ENCODE assay signal across 32 cellular contexts in the genomic region with DNA sequence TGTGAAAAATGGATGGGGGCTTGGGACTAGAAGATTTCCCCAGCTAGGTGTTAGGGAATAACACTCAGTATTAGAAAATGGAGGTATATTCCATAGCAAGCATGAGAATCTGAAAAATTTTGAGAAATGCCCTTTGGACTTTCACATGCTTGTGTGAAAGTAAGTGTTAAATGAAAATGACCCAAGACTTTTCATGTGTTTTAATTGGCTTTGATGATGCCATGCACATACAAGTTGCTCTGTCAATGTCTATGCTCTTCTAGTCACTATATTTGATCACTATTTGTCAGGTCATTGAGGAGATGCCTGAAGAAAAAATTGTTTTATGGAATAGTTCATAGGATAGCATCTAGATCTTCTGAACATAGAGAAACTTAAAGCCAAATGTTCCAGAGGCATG.
DNase-seq lines count a peak whose midpoint lies in the region; ATAC-seq, FAIRE-seq and TF ChIP-seq lines count a peak whose summit lies in the region.
"Had no signal": no experiment of that assay in that cellular context is flagged by ENCODE, and none has a peak within 500 bp of the region (broad histone marks: within the 10 kb centered on the region; RNA-seq: fewer than 3 reads in every experiment).

No MANE protein-coding gene starts in this region.

- no peak for TF ChIP-seq RAD21 in GM12878 (IDR thresholded peaks at IDR 0.05; ENCODE audit: insufficient read depth, low read depth, low read length)

- H4K20me1 ChIP-seq in astrocyte (ENCODE audit: insufficient read depth, low read length) (no peaks in the 10 kb centered on the region), GM12878 (ENCODE audit: control insufficient read depth, insufficient read depth) (no peaks in the 10 kb centered on the region)
- H4K20me1 ChIP-seq: BLaER1; BLaER1 treated with 17β-estradiol and CSF1 and Interleukin-3, amounts not matched to agents 10 nM and 100 nM had no signal

- POLR2A ChIA-PET in GM12878 (lab: Charles Lee) = interaction anchor here (1.2 to 1.9 kb wide), 2 partner anchors 18 to 25 kb away, joined by 3 to 5 read pairs; no protein-coding TSS in a partner anchor

- H3K9me3 ChIP-seq in astrocyte (ENCODE audit: insufficient read depth, low read depth, low read length) = no peaks in the 10 kb centered on the region
- H3K9me3 ChIP-seq in GM12878 (replicated peaks; ENCODE audit: control insufficient read depth, insufficient read depth, low read length) = no peaks in the 10 kb centered on the region
- no peaks in the 10 kb centered on the region for H3K9me3 ChIP-seq in kidney (ENCODE audit: control insufficient read depth in 1 of 2, low read length in 2 of 2)
- H3K9me3 ChIP-seq: A549, BE2C, BLaER1, Caco-2 had no signal

- no peak overlapping the region for H3K4me3 ChIP-seq in astrocyte (ENCODE audit: insufficient read depth, low read depth, low read length)
- no peak overlapping the region for H3K4me3 ChIP-seq in GM12878
- H3K4me3 ChIP-seq in kidney (ENCODE audit: low read length in 2 of 2) = no peak overlapping the region
- H3K4me3 ChIP-seq: A549; BLaER1; BLaER1 treated with 17β-estradiol and CSF1 and Interleukin-3, amounts not matched to agents 10 nM and 100 nM had no signal

- H3K36me3 Mint-ChIP-seq in astrocyte (ENCODE audit: low read depth, unreplicated experiment) = no peaks in the 10 kb centered on the region
- H3K36me3 Mint-ChIP-seq: CD14-positive monocyte; CD4-positive, CD25-positive, alpha-beta regulatory T cell; CD8-positive, alpha-beta memory T cell had no signal

- no peak overlapping the region for H3K27ac ChIP-seq in astrocyte (ENCODE audit: low read depth, low read length)
- no peak overlapping the region for H3K27ac ChIP-seq in GM12878 (ENCODE audit: control insufficient read depth, insufficient read depth)
- H3K27ac ChIP-seq in kidney (ENCODE audit: low read depth in 2 of 2, low read length in 2 of 2) = no peak overlapping the region
- H3K27ac ChIP-seq: 22Rv1; A549; BLaER1; BLaER1 treated with 17β-estradiol and CSF1 and Interleukin-3, amounts not matched to agents 10 nM and 100 nM; C4-2B had no signal

- H3K79me2 ChIP-seq in astrocyte (ENCODE audit: insufficient read depth, low read length) (no peaks in the 10 kb centered on the region), GM12878 (ENCODE audit: control insufficient read depth, insufficient read depth, low read length) (no peaks in the 10 kb centered on the region)

- H3K27ac Mint-ChIP-seq in astrocyte (ENCODE audit: unreplicated experiment) = no peak overlapping the region
- H3K27ac Mint-ChIP-seq: B cell; CD14-positive monocyte; CD4-positive, alpha-beta memory T cell; CD4-positive, alpha-beta T cell; CD4-positive, CD25-positive, alpha-beta regulatory T cell; CD8-positive, alpha-beta memory T cell; CD8-positive, alpha-beta T cell had no signal

- no peaks in the 10 kb centered on the region for H3K27me3 Mint-ChIP-seq in astrocyte (ENCODE audit: low read depth, unreplicated experiment)
- H3K27me3 Mint-ChIP-seq: B cell; CD4-positive, alpha-beta memory T cell; CD4-positive, alpha-beta T cell had no signal

- no peak overlapping the region for H3K9ac ChIP-seq in astrocyte (ENCODE audit: low read length)
- H3K9ac ChIP-seq in GM12878 (ENCODE audit: control insufficient read depth, insufficient read depth, low read length) = no peak overlapping the region
- H3K9ac ChIP-seq in kidney (ENCODE audit: low read length in 2 of 2) = no peak overlapping the region
- H3K9ac ChIP-seq: BLaER1; BLaER1 treated with 17β-estradiol and CSF1 and Interleukin-3, amounts not matched to agents 10 nM and 100 nM had no signal

- no peak for TF ChIP-seq EP300 in GM12878 (IDR thresholded peaks at IDR 0.05; ENCODE audit: borderline replicate concordance in 1 of 2, control insufficient read depth in 1 of 2, low read depth in 2 of 2, low read length in 2 of 2)

- FAIRE-seq in astrocyte (lab: Jason Lieb, UNC) (peak; percentile 78), GM12878 (lab: Jason Lieb, UNC) (no peak), kidney (lab: Jason Lieb, UNC) (no peak)
- FAIRE-seq: A204.1, D721Med had no signal

- H3K4me1 Mint-ChIP-seq in astrocyte (ENCODE audit: low read depth, unreplicated experiment) = no peaks in the 10 kb centered on the region
- H3K4me1 Mint-ChIP-seq: B cell; CD14-positive monocyte; CD4-positive, alpha-beta memory T cell; CD4-positive, CD25-positive, alpha-beta regulatory T cell; CD8-positive, alpha-beta memory T cell had no signal

- intact Hi-C loops in GM12878 (cut with micrococcal nuclease; ENCODE audit: unreplicated experiment) = no loop called here
- intact Hi-C loops in kidney (cut with DNase I) = no loop called here
- intact Hi-C loops in posterior vena cava (cut with DNase I) = no loop called here

- SMC1A ChIA-PET in GM12878 (lab: Charles Lee; ENCODE audit: uncharacterized antibody, unreplicated experiment) = interaction anchor here (0.6 to 2.5 kb wide), 6 partner anchors 10 to 88 kb away, joined by 3 to 13 read pairs (median 4); no protein-coding TSS in a partner anchor

- no peak overlapping the region for H3K4me3 Mint-ChIP-seq in astrocyte (ENCODE audit: unreplicated experiment)
- H3K4me3 Mint-ChIP-seq: B cell; CD14-positive monocyte; CD4-positive, alpha-beta memory T cell; CD4-positive, alpha-beta T cell; CD4-positive, CD25-positive, alpha-beta regulatory T cell; CD8-positive, alpha-beta memory T cell; CD8-positive, alpha-beta T cell had no signal

- no TSS peak for BruUV-seq in GM12878 (replicated peaks; lab: Mats Ljungman, UMichigan)

- RAD21 ChIA-PET in GM12878 (lab: Charles Lee; ENCODE audit: unreplicated experiment) = interaction anchor here (0.8 to 1.9 kb wide), 3 partner anchors 8 to 15 kb away, joined by 4 to 13 read pairs (median 8); no protein-coding TSS in a partner anchor

- H3K36me3 ChIP-seq in astrocyte (ENCODE audit: insufficient read depth, low read length) = no peaks in the 10 kb centered on the region
- no peaks in the 10 kb centered on the region for H3K36me3 ChIP-seq in GM12878 (ENCODE audit: control insufficient read depth in 2 of 2, insufficient read depth in 2 of 2, low read length in 1 of 2)
- H3K36me3 ChIP-seq in kidney (ENCODE audit: control insufficient read depth in 1 of 2, insufficient read depth in 2 of 2, low read length in 2 of 2) = no peaks in the 10 kb centered on the region
- H3K36me3 ChIP-seq: BE2C; BLaER1; BLaER1 treated with 17β-estradiol and CSF1 and Interleukin-3, amounts not matched to agents 10 nM and 100 nM had no signal

- CTCF ChIA-PET in GM12878 (lab: Yijun Ruan, JAX) = interaction anchor here (1.0 kb wide), 1 partner anchor 15 kb away, joined by 3 read pairs; no protein-coding TSS in a partner anchor

- no peak for TF ChIP-seq POLR2A in GM12878 (IDR thresholded peaks at IDR 0.05; ENCODE audit: low read depth, low read length)

- no peak overlapping the region for H3K4me2 ChIP-seq in astrocyte (ENCODE audit: low read length)
- H3K4me2 ChIP-seq in GM12878 (ENCODE audit: control insufficient read depth, insufficient read depth) = no peak overlapping the region
- H3K4me2 ChIP-seq: A549; BLaER1; BLaER1 treated with 17β-estradiol and CSF1 and Interleukin-3, amounts not matched to agents 10 nM and 100 nM had no signal

- ATAC-seq in GM12878 = peak; percentile 52; the same call in 2 of the 3 replicates
- ATAC-seq: A549; CD8-positive, alpha-beta T cell had no signal

- H2AFZ ChIP-seq in astrocyte (ENCODE audit: low read depth, low read length) = no peak overlapping the region
- no peak overlapping the region for H2AFZ ChIP-seq in GM12878 (ENCODE audit: control insufficient read depth, low read depth, low read length)

- in situ Hi-C loops in GM12878 (cut with MboI) = no loop called here

- H3K9me3 Mint-ChIP-seq in astrocyte (ENCODE audit: unreplicated experiment) = no peaks in the 10 kb centered on the region
- H3K9me3 Mint-ChIP-seq: CD4-positive, alpha-beta T cell; CD4-positive, CD25-positive, alpha-beta regulatory T cell had no signal

- H3K27me3 ChIP-seq in astrocyte (ENCODE audit: insufficient read depth, low read length) (no peaks in the 10 kb centered on the region), GM12878 (replicated peaks in 1 of 2; ENCODE audit: control insufficient read depth in 2 of 2, insufficient read depth in 2 of 2, low read length in 1 of 2) (no peaks in the 10 kb centered on the region)
- H3K27me3 ChIP-seq: BE2C had no signal

- H3K4me1 ChIP-seq in astrocyte (ENCODE audit: insufficient read depth, low read length) (no peaks in the 10 kb centered on the region), GM12878 (ENCODE audit: control insufficient read depth, insufficient read depth, low read length) (no peaks in the 10 kb centered on the region), kidney (ENCODE audit: control insufficient read depth in 1 of 2, insufficient read depth in 1 of 2, low read depth in 1 of 2, low read length in 2 of 2) (no peaks in the 10 kb centered on the region)
- H3K4me1 ChIP-seq: A549; BE2C; BLaER1; BLaER1 treated with 17β-estradiol and CSF1 and Interleukin-3, amounts not matched to agents 10 nM and 100 nM; Caco-2 had no signal

- no peak for TF ChIP-seq CTCF in astrocyte (IDR thresholded peaks at IDR 0.05; ENCODE audit: insufficient read depth, low read depth, low read length)
- TF ChIP-seq CTCF in GM12878 (IDR thresholded peaks at IDR 0.05 in 2 of 3, conservative IDR thresholded peaks at IDR 0.05 in 1 of 3; ENCODE audit: control insufficient read depth in 2 of 3, extremely low read depth in 1 of 3, insufficient read depth in 1 of 3, low read depth in 3 of 3, low read length in 3 of 3) = no peak
- TF ChIP-seq CTCF in kidney (IDR thresholded peaks at IDR 0.05; ENCODE audit: borderline replicate concordance, extremely low read depth, insufficient read depth) = no peak

- DNase-seq in astrocyte (ENCODE audit: low read depth) = no peak
- no peak for DNase-seq in GM12878 (ENCODE audit: low read depth, low spot score)
- DNase-seq in kidney = no peak
- no peak for DNase-seq in posterior vena cava (ENCODE audit: low spot score)
- DNase-seq: 8988T; ACHN; AML-193; BE2C; C1 segment of cervical spinal cord; Caco-2; Calu3; CD4-positive, alpha-beta memory T cell; CD4-positive, alpha-beta T cell; CD4-positive, CD25-positive, alpha-beta regulatory T cell; CD8-positive, alpha-beta memory T cell; CD8-positive, alpha-beta T cell; COR-L47; DMS 273 treated with DMSO at 0.1 percent for 48 hours; DMS53; DMS79; DMS79 treated with DMSO at 0.1 percent for 48 hours; DND-41; EL had no signal

TF ChIP-seq in GM12878, 131 proteins besides CTCF, POLR2A, EP300 and RAD21 (continues in another document):
- TF ChIP-seq GATAD2B (conservative IDR thresholded peaks at IDR 0.05; ENCODE audit: low read depth) = peak; percentile 47; the same call in 1 of the 2 replicates
- TF ChIP-seq SPI1 (IDR thresholded peaks at IDR 0.05; ENCODE audit: borderline replicate concordance, insufficient read depth, low read depth, low read length) = no peak
- TF ChIP-seq EED (IDR thresholded peaks at IDR 0.05; ENCODE audit: low read depth) = no peak
